26 cellular contexts compared by ENCODE assay signal in the genomic region with DNA sequence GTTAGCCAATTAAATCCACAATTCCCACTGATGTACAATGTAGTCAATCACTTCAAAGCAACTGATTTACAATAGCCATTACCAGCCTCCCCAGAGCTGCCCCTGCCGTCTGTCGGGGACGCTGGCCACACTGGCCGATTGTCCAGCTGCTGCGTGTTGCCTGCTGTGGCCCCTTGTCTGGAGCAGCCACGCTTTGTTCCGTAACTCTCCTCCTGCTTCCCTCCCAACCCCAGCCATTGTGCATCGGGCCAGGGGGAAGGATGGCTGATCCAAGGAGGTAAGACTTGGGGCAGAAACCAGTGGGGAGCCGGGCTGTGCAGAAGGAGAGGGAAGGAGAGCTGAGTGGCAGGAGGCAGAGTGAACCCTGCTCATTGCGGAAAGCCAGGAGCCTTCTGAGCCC.
DNase-seq lines count a peak whose midpoint lies in the region; ATAC-seq, FAIRE-seq and TF ChIP-seq lines count a peak whose summit lies in the region.
"Had no signal": no experiment of that assay in that cellular context is flagged by ENCODE, and none has a peak within 500 bp of the region (broad histone marks: within the 10 kb centered on the region; RNA-seq: fewer than 3 reads in every experiment).

No MANE protein-coding gene starts in this region.

- no peak for ATAC-seq in stimulated activated naive B cell treated with anti-CD40 and anti-IgM and Interleukin-4, amounts not matched to agents 10 μg/mL and 1 μg/mL and 100 μg/mL, for 72 hours (replicated peaks)
- ATAC-seq in gastrocnemius medialis: no peak
- ATAC-seq: A549, GM23338 had no signal

- no peaks in the 10 kb centered on the region; a peak in 1 of 7 replicates for H3K27me3 ChIP-seq in H1 (replicated peaks in 1 of 4; ENCODE audit: control insufficient read depth in 3 of 4, extremely low read depth in 1 of 4, insufficient read depth in 3 of 4, low read length in 3 of 4)
- H3K27me3 ChIP-seq in neuronal stem cell (ENCODE audit: control insufficient read depth in 3 of 3, insufficient read depth in 3 of 3, low read depth in 1 of 3, low read length in 3 of 3): no peaks in the 10 kb centered on the region
- no peaks in the 10 kb centered on the region for H3K27me3 ChIP-seq in gastrocnemius medialis

- no peak for TF ChIP-seq RAD21 in H1 (IDR thresholded peaks at IDR 0.05 in 1 of 2, conservative IDR thresholded peaks at IDR 0.05 in 1 of 2; ENCODE audit: low read depth in 2 of 2, low read length in 2 of 2)

- peak overlapping the region; percentile 65 to 100 (median 78) for H3K27ac Mint-ChIP-seq in CD14-positive monocyte
- H3K27ac Mint-ChIP-seq in stimulated activated naive B cell treated with anti-CD40 and anti-IgM and Interleukin-4, amounts not matched to agents 10 μg/mL and 1 μg/mL and 100 μg/mL, for 72 hours: peak overlapping the region; percentile 65
- H3K27ac Mint-ChIP-seq: CD4-positive, CD25-positive, alpha-beta regulatory T cell; GM23338 had no signal

- WGBS in H1 (ENCODE audit: extremely low coverage in 1 of 2, insufficient coverage in 1 of 2, insufficient read length in 1 of 2, insufficient replicate concordance in 2 of 2, low coverage in 1 of 2, low lambda C conversion rate in 2 of 2, missing lambda C conversion rate in 1 of 2), 2 experiments: 86% methylated on average over 8 of the region's 10 CpGs; no CpG with 5 or more reads in 1 of the 2 experiments
- no CpG with 5 or more reads among the region's 10 CpGs for WGBS in neuronal stem cell (ENCODE audit: extremely low coverage in 2 of 2, insufficient read length in 2 of 2, insufficient replicate concordance in 1 of 2), 2 donors

- H3K56ac ChIP-seq in H1 (replicated peaks; ENCODE audit: insufficient read length, low read depth, low read length): no peak overlapping the region

- peaks cover 5% of the 10 kb centered on the region in 2 donors for H3K36me3 Mint-ChIP-seq in CD14-positive monocyte
- H3K36me3 Mint-ChIP-seq in stimulated activated naive B cell treated with anti-CD40 and anti-IgM and Interleukin-4, amounts not matched to agents 10 μg/mL and 1 μg/mL and 100 μg/mL, for 72 hours: no peaks in the 10 kb centered on the region
- H3K36me3 Mint-ChIP-seq: CD4-positive, CD25-positive, alpha-beta regulatory T cell had no signal

- H2BK15ac ChIP-seq in H1 (ENCODE audit: low read length): no peak overlapping the region
- no peak overlapping the region for H2BK15ac ChIP-seq in neuronal stem cell (ENCODE audit: low read length)

- H3K4me3 Mint-ChIP-seq in CD14-positive monocyte: no peak overlapping the region
- no peak overlapping the region for H3K4me3 Mint-ChIP-seq in stimulated activated naive B cell treated with anti-CD40 and anti-IgM and Interleukin-4, amounts not matched to agents 10 μg/mL and 1 μg/mL and 100 μg/mL, for 72 hours
- H3K4me3 Mint-ChIP-seq: CD4-positive, CD25-positive, alpha-beta regulatory T cell; GM23338 had no signal

- H3K9me3 ChIP-seq in H1 (ENCODE audit: insufficient read depth in 2 of 2, low read depth in 1 of 2, low read length in 1 of 2) (no peaks in the 10 kb centered on the region), neuronal stem cell (replicated peaks in 1 of 2; ENCODE audit: control insufficient read depth in 2 of 2, insufficient read depth in 1 of 2, low read depth in 1 of 2, low read length in 2 of 2) (peaks cover 0 to 2% of the 10 kb centered on the region in 2 donors), gastrocnemius medialis (no peaks in the 10 kb centered on the region)
- H3K9me3 ChIP-seq: A549, HAP-1 had no signal

- H4K5ac ChIP-seq in H1 (ENCODE audit: insufficient read length, low read depth, low read length): no peak overlapping the region

- no peak overlapping the region for H2AK5ac ChIP-seq in H1 (ENCODE audit: low read depth, low read length)
- H2AK5ac ChIP-seq in neuronal stem cell (ENCODE audit: low read depth, low read length): no peak overlapping the region

- intact Hi-C loops in CD14-positive monocyte (cut with micrococcal nuclease) (loop anchor here in 1 of 2 donors (5.0 kb wide), 1 partner anchor 33 kb away; no protein-coding TSS in a partner anchor), gastrocnemius medialis (cut with DNase I; ENCODE audit: low total_unique reads) (no loop called here)

- peaks cover 0 to 2% (median 0%) of the 10 kb centered on the region in 7 donors for H3K9me3 Mint-ChIP-seq in CD14-positive monocyte
- H3K9me3 Mint-ChIP-seq in stimulated activated naive B cell treated with anti-CD40 and anti-IgM and Interleukin-4, amounts not matched to agents 10 μg/mL and 1 μg/mL and 100 μg/mL, for 72 hours: no peaks in the 10 kb centered on the region
- H3K9me3 Mint-ChIP-seq: CD4-positive, CD25-positive, alpha-beta regulatory T cell; GM23338 had no signal

- H2AFZ ChIP-seq in H1 (ENCODE audit: low read length) (no peak overlapping the region), neuronal stem cell (ENCODE audit: low read length) (peak overlapping the region; percentile 81)
- H2AFZ ChIP-seq: GM23338 had no signal

- H2BK5ac ChIP-seq in H1 (ENCODE audit: low read depth, low read length) (no peak overlapping the region), neuronal stem cell (ENCODE audit: low read length) (no peak overlapping the region)

- no peaks in the 10 kb centered on the region for H3K79me2 ChIP-seq in H1 (ENCODE audit: control insufficient read depth in 1 of 2, insufficient read depth in 2 of 2, low read length in 2 of 2)

- CTCF ChIA-PET in H1 (lab: Charles Lee; ENCODE audit: partially characterized antibody): interaction anchor here (1.1 to 1.2 kb wide), 2 partner anchors 10 to 14 kb away, joined by 4 read pairs; no protein-coding TSS in a partner anchor

- H2BK120ac ChIP-seq in H1 (replicated peaks; ENCODE audit: low read depth, low read length) (no peak overlapping the region), neuronal stem cell (ENCODE audit: low read depth, low read length) (no peak overlapping the region)

- H3K36me3 ChIP-seq in H1 (ENCODE audit: control insufficient read depth in 2 of 4, insufficient read depth in 4 of 4, low read length in 3 of 4) (no peaks in the 10 kb centered on the region), neuronal stem cell (replicated peaks in 1 of 2; ENCODE audit: control insufficient read depth in 2 of 2, insufficient read depth in 2 of 2, low read length in 2 of 2) (no peaks in the 10 kb centered on the region), gastrocnemius medialis (no peaks in the 10 kb centered on the region)
- H3K36me3 ChIP-seq: HAP-1 had no signal

- H3K9ac ChIP-seq in H1 (replicated peaks in 1 of 4; ENCODE audit: extremely low read depth in 1 of 4, low read depth in 3 of 4, low read length in 3 of 4) (no peak overlapping the region), neuronal stem cell (ENCODE audit: low read depth, low read length, poor library complexity) (no peak overlapping the region)

- H4K8ac ChIP-seq in H1 (ENCODE audit: extremely low read depth, insufficient read depth, low read length): peak overlapping the region; percentile 78; the same call in 1 of the 2 replicates
- peak overlapping the region; percentile 19 for H4K8ac ChIP-seq in neuronal stem cell (ENCODE audit: low read depth, low read length)

- POLR2A ChIA-PET in H1 (lab: Charles Lee; ENCODE audit: partially characterized antibody): interaction anchor here (0.6 kb wide), 1 partner anchor 270 kb away, joined by 4 read pairs; no protein-coding TSS in a partner anchor

- peaks cover 2% of the 10 kb centered on the region; the same call in 1 of the 2 replicates for H3K23me2 ChIP-seq in H1 (ENCODE audit: low read depth, low read length)

- H3K4me1 ChIP-seq in H1 (replicated peaks in 1 of 4; ENCODE audit: control insufficient read depth in 3 of 4, insufficient read depth in 4 of 4, low read length in 3 of 4) (no peaks in the 10 kb centered on the region; a peak in 1 of 7 replicates), neuronal stem cell (ENCODE audit: control insufficient read depth in 2 of 2, insufficient read depth in 1 of 2, low read depth in 1 of 2, low read length in 2 of 2) (peaks cover 0 to 5% of the 10 kb centered on the region in 2 donors), gastrocnemius medialis (no peaks in the 10 kb centered on the region)
- H3K4me1 ChIP-seq: HAP-1 had no signal

- H3K27ac ChIP-seq in H1 (ENCODE audit: low read depth, low read length) (no peak overlapping the region), neuronal stem cell (replicated peaks; ENCODE audit: low read length) (no peak overlapping the region), gastrocnemius medialis (no peak overlapping the region)
- H3K27ac ChIP-seq: A549, RWPE1 had no signal

- FAIRE-seq in H1 (lab: Jason Lieb, UNC): no peak
- FAIRE-seq: A549, D721Med, GM18507 had no signal

- H3K23ac ChIP-seq in H1 (ENCODE audit: insufficient read length) (no peak overlapping the region), neuronal stem cell (ENCODE audit: low read depth, low read length, poor library complexity) (no peak overlapping the region)

- H2BK12ac ChIP-seq in H1 (ENCODE audit: low read depth, low read length) (no peak overlapping the region), neuronal stem cell (ENCODE audit: low read length) (no peak overlapping the region)

- H3K18ac ChIP-seq in H1 (ENCODE audit: extremely low read depth, low read length): no peak overlapping the region
- peak overlapping the region; percentile 9 for H3K18ac ChIP-seq in neuronal stem cell (ENCODE audit: low read length)

- H3K4ac ChIP-seq in H1 (replicated peaks; ENCODE audit: insufficient read length, low read depth, low read length) (no peak overlapping the region), neuronal stem cell (ENCODE audit: low read length) (no peak overlapping the region)

- H3K4me1 Mint-ChIP-seq in CD14-positive monocyte: peaks cover 99% of the 10 kb centered on the region
- peaks cover 71 to 99% of the 10 kb centered on the region in 2 donors for H3K4me1 Mint-ChIP-seq in stimulated activated naive B cell treated with anti-CD40 and anti-IgM and Interleukin-4, amounts not matched to agents 10 μg/mL and 1 μg/mL and 100 μg/mL, for 72 hours
- H3K4me1 Mint-ChIP-seq: GM23338 had no signal

- H4K20me1 ChIP-seq in H1 (replicated peaks in 1 of 2; ENCODE audit: control insufficient read depth in 1 of 2, insufficient read depth in 2 of 2, low read length in 2 of 2): no peaks in the 10 kb centered on the region

- TF ChIP-seq CTCF in CD14-positive monocyte (IDR thresholded peaks at IDR 0.05) (no peak), H1 (IDR thresholded peaks at IDR 0.05; ENCODE audit: control extremely low read depth in 1 of 3, insufficient read depth in 1 of 3, low read depth in 1 of 3, low read length in 3 of 3) (no peak), gastrocnemius medialis (IDR thresholded peaks at IDR 0.05 in 4 of 5, conservative IDR thresholded peaks at IDR 0.05 in 1 of 5) (no peak)

- no peaks in the 10 kb centered on the region for H3K27me3 Mint-ChIP-seq in CD14-positive monocyte (ENCODE audit: low read depth in 3 of 3)
- H3K27me3 Mint-ChIP-seq in stimulated activated naive B cell treated with anti-CD40 and anti-IgM and Interleukin-4, amounts not matched to agents 10 μg/mL and 1 μg/mL and 100 μg/mL, for 72 hours: no peaks in the 10 kb centered on the region
- H3K27me3 Mint-ChIP-seq: CD4-positive, CD25-positive, alpha-beta regulatory T cell had no signal

- in situ Hi-C loops in gastrocnemius medialis (cut with MboI; ENCODE audit: low sequenced_read_pairs in 4 of 4): loop anchor here in 1 of 4 donors (25.0 kb wide), 1 partner anchor 438 kb away; the partner anchor contains the start of gene B3GALNT2

- TF ChIP-seq EP300 in H1 (IDR thresholded peaks at IDR 0.05; ENCODE audit: borderline replicate concordance in 1 of 2, low read depth in 2 of 2, low read length in 2 of 2): no peak

- DNase-seq in CD14-positive monocyte (ENCODE audit: low spot score) (no peak), H1 (ENCODE audit: low read depth in 1 of 2, low spot score in 2 of 2) (no peak), neuronal stem cell (ENCODE audit: low spot score) (no peak), T1000 (lab: John Stamatoyannopoulos, UW) (no peak), gastrocnemius medialis (no peak)
- no peak for DNase-seq in stimulated activated naive B cell treated with anti-CD40 and anti-IgM and Interleukin-4, amounts not matched to agents 10 μg/mL and 1 μg/mL and 100 μg/mL, for 72 hours
- no peak for DNase-seq in activated CD8-positive, alpha-beta memory T cell treated with anti-CD3 and anti-CD28 coated beads for 24 hours
- DNase-seq: AML-193; CD4-positive, CD25-positive, alpha-beta regulatory T cell; DMS53; IMR-90; KG1; MM.1S; NCI-H1694 treated with DMSO at 0.1 percent for 48 hours; NCI-H2081 treated with DMSO at 0.1 percent for 48 hours; NCI-H2171; NCI-H226; NCI-H510A; NCI-H69; SHP77 had no signal

- H3K4me2 ChIP-seq in H1 (ENCODE audit: insufficient read depth in 1 of 2, low read depth in 2 of 2, low read length in 2 of 2): no peak overlapping the region
- H3K4me2 ChIP-seq in neuronal stem cell (ENCODE audit: insufficient read depth, low read length, poor library complexity, severe bottlenecking): no peak overlapping the region
- H3K4me2 ChIP-seq: A549, GM23338 had no signal

- H4K91ac ChIP-seq in H1 (replicated peaks; ENCODE audit: insufficient read length, low read length) (no peak overlapping the region), neuronal stem cell (ENCODE audit: low read depth, low read length, poor library complexity) (no peak overlapping the region)

- H2BK20ac ChIP-seq in H1 (ENCODE audit: low read length): no peak overlapping the region

- H3K79me1 ChIP-seq in H1 (ENCODE audit: low read depth, low read length) (no peaks in the 10 kb centered on the region), neuronal stem cell (ENCODE audit: low read depth, low read length) (no peaks in the 10 kb centered on the region)

- H3K4me3 ChIP-seq in H1 (ENCODE audit: extremely low read depth in 1 of 4, insufficient read depth in 2 of 4, low read depth in 3 of 4, low read length in 4 of 4) (no peak overlapping the region), neuronal stem cell (ENCODE audit: low read length in 2 of 2) (no peak overlapping the region), gastrocnemius medialis (no peak overlapping the region)
- H3K4me3 ChIP-seq: A549, GM23338, HAP-1 had no signal

- H3K14ac ChIP-seq in H1 (ENCODE audit: insufficient read length): no peak overlapping the region
- peak overlapping the region; percentile 25 for H3K14ac ChIP-seq in neuronal stem cell (ENCODE audit: low read length)

- no peak for TF ChIP-seq POLR2A in H1 (IDR thresholded peaks at IDR 0.05; ENCODE audit: control extremely low read depth in 1 of 2, low read depth in 2 of 2, low read length in 2 of 2)
- no peak for TF ChIP-seq POLR2A in gastrocnemius medialis (IDR thresholded peaks at IDR 0.05)
